8 cellular contexts compared by ENCODE assay signal in the genomic region with DNA sequence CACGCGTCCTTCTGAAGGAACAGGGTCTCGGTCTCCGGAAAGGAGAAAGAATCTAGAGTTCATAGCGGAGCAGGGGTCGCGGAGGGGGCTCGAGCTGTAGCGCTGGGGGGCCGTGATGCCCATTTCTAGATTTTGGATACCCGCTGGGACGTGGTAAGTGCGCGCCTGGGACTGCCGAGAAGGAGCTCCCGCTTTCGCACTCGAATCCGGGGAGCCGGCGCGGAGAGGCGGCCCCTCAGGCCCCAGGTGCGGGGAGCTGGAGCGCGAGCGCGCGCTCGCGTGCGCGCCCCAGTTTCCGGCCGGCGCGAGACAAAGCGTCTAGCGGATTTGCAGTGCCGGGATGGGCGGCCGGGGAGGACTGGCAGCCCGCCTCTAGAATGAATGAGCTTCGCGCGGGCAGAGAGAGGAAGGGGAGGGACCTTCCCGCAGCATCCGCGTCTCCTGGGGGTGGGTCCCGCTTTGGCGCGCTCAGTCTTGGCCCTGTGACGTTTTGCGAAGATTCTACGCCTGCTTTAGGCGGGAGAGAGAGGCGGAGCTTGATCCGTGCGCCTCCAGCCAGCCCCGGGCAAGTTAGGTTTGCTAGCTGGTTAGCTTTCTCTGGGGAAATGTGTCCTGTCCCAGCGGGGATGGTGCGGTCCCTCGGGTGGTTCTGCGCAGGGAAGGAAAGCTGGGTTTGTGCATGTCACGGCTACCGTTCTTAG. TPM values are rescaled to one million over a fixed set of nuclear protein-coding genes. Genes with fewer than 3 reads are reported as not detected.
A peak's percentile ranks its signal among the peaks of the same experiment; 100 is the strongest.
DNase-seq lines count a peak whose midpoint lies in the region; ATAC-seq, FAIRE-seq and TF ChIP-seq lines count a peak whose summit lies in the region.

No MANE protein-coding gene starts in this region.

- H3K27ac ChIP-seq in ascending aorta, result peak overlapping the region; percentile 86 to 90

- peak overlapping the region; percentile 67 to 75 for H3K4me3 ChIP-seq in ascending aorta

- DNase-seq in NCI-H187 (lab: John Stamatoyannopoulos, UW) (peak; percentile 74 to 90), ascending aorta (ENCODE audit: low spot score in 2 of 2) (peak; percentile 68 to 93), hepatic stellate cell (ENCODE audit: low spot score) (peak; percentile 85), renal cortical epithelial cell (ENCODE audit: low read depth) (peak; percentile 83), D721Med (ENCODE audit: insufficient read length, low spot score) (no peak)
- DNase-seq in T-helper 2 cell treated with Interferon-gamma antibody and Interleukin-4, amounts not matched to agents 5 μg/mL and 100 μg/mL, for 36 hours (ENCODE audit: low spot score), result peak; percentile 95

- no peak for TF ChIP-seq CTCF in ascending aorta (IDR thresholded peaks at IDR 0.05)
- no peak for TF ChIP-seq CTCF in D721Med (IDR thresholded peaks at IDR 0.05; ENCODE audit: insufficient read depth, missing control alignments)

- H3K4me1 Mint-ChIP-seq in T-helper 2 cell treated with Interferon-gamma antibody and Interleukin-4, amounts not matched to agents 5 μg/mL and 100 μg/mL, for 36 hours (ENCODE audit: low read depth), result peaks cover 34% of the 10 kb centered on the region

- peak overlapping the region; percentile 98 for H3K27ac Mint-ChIP-seq in T-helper 2 cell treated with Interferon-gamma antibody and Interleukin-4, amounts not matched to agents 5 μg/mL and 100 μg/mL, for 36 hours

- no peaks in the 10 kb centered on the region for H3K27me3 Mint-ChIP-seq in T-helper 2 cell treated with Interferon-gamma antibody and Interleukin-4, amounts not matched to agents 5 μg/mL and 100 μg/mL, for 36 hours (ENCODE audit: low read depth)

- H3K4me1 ChIP-seq in ascending aorta, result peaks cover 0 to 7% of the 10 kb centered on the region in 2 donors

- no peaks in the 10 kb centered on the region for H3K27me3 ChIP-seq in ascending aorta

- ATAC-seq in GM18502 (IDR thresholded peaks at IDR 0.05; ENCODE audit: poor library complexity, unreplicated experiment) (peak; percentile 62), HG02943 (IDR thresholded peaks at IDR 0.05; ENCODE audit: low read depth, unreplicated experiment) (peak; percentile 66)

- FAIRE-seq in D721Med (lab: Jason Lieb, UNC), result no peak

- peaks cover 41% of the 10 kb centered on the region for H3K36me3 Mint-ChIP-seq in T-helper 2 cell treated with Interferon-gamma antibody and Interleukin-4, amounts not matched to agents 5 μg/mL and 100 μg/mL, for 36 hours (ENCODE audit: low read depth)

- H3K36me3 ChIP-seq in ascending aorta, result no peaks in the 10 kb centered on the region

- H3K9me3 Mint-ChIP-seq in T-helper 2 cell treated with Interferon-gamma antibody and Interleukin-4, amounts not matched to agents 5 μg/mL and 100 μg/mL, for 36 hours, result no peaks in the 10 kb centered on the region

- H3K4me3 Mint-ChIP-seq in T-helper 2 cell treated with Interferon-gamma antibody and Interleukin-4, amounts not matched to agents 5 μg/mL and 100 μg/mL, for 36 hours, result peak overlapping the region; percentile 97

- intact Hi-C loops in ascending aorta (cut with DNase I), result loop anchor here (2.0 to 5.0 kb wide), 4 partner anchors 181 to 739 kb away; partner anchors contain the start of genes ALDH7A1, MARCHF3 and PRRC1

- H3K9me3 ChIP-seq in ascending aorta, result no peaks in the 10 kb centered on the region

RNA-seq across cellular contexts. Expression of gene LMNB1, which starts 1.2 kb away (rescaled TPM):
- total RNA-seq in ascending aorta, result 1.3 TPM
- 9.6 and 51.4 TPM in 2 replicates for total RNA-seq in renal cortical epithelial cell
